16 cellular contexts compared by ENCODE assay signal in the genomic region with DNA sequence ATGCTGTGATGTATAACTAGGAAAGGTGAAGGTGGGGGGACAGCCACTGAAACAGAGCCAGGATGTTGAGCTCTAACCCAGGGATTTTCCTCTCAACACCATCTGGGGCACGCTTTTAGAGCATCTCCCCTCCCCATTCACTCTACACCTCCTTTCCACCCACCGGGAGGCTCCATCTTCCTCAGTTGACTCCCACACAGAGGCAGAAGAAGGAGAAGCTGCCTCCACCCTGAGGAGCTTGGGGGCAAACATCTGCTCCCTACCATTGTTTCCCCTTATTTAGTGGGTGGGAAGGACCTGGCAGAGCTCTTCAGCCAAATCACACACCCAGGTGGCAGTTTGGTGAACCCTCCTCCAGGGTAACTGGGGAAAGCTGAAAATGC. TPM values are rescaled to one million over a fixed set of nuclear protein-coding genes. Genes with fewer than 3 reads are reported as not detected.
"Had no signal": no experiment of that assay in that cellular context is flagged by ENCODE, and none has a peak within 500 bp of the region (broad histone marks: within the 10 kb centered on the region; RNA-seq: fewer than 3 reads in every experiment).

No MANE protein-coding gene starts in this region.

- H3K9me3 ChIP-seq: gastroesophageal sphincter, heart right ventricle, left lung, right atrium auricular region had no signal

- H3K4me1 ChIP-seq: gastroesophageal sphincter, left lung had no signal

- H3K27ac ChIP-seq: gastroesophageal sphincter, heart right ventricle, left lung, right atrium auricular region had no signal

- DNase-seq: activated CD4-positive, alpha-beta memory T cell treated with anti-CD3 and anti-CD28 coated beads for 36 hours; activated CD4-positive, alpha-beta T cell treated with anti-CD3 and anti-CD28 coated beads for 1 hour; activated CD8-positive, alpha-beta memory T cell treated with anti-CD3 and anti-CD28 coated beads, Interleukin-2, amount 10 ng/mL, durations not matched to agents 7 days and 5 days; activated naive CD4-positive, alpha-beta T cell treated with anti-CD3 and anti-CD28 coated beads, Interleukin-2, amount 50 U/mL, for 16 hours; activated T-cell treated with anti-CD3 and anti-CD28 coated beads, Interleukin-2, amount 50 U/mL, for 24 hours; erythroblast; heart right ventricle; left lung; naive thymus-derived CD8-positive, alpha-beta T cell; stimulated activated CD4-positive, alpha-beta T cell treated with anti-CD3 and anti-CD28 coated beads, Interleukin-4, amount 100 ng/mL, for 24 hours; stimulated activated naive CD4-positive, alpha-beta T cell treated with Interleukin-2 at 50 U/mL for 16 hours; substantia nigra; T1000 had no signal

- H3K4me3 ChIP-seq: gastroesophageal sphincter, heart right ventricle, left lung, right atrium auricular region had no signal

- H3K27me3 ChIP-seq: left lung, right atrium auricular region had no signal

- H3K36me3 ChIP-seq: gastroesophageal sphincter, heart right ventricle, left lung, right atrium auricular region had no signal

RNA-seq across cellular contexts. Expression of gene ADA2, which starts 50.0 kb away (rescaled TPM):
- polyA plus RNA-seq: keratinocyte had no signal
